1 cellular context compared by ENCODE assay signal in genomic region chrX:49919617-49920016, GRCh38.
TF ChIP-seq lines count a peak whose summit lies in the region.

No MANE protein-coding gene starts in this region.

TF ChIP-seq in HepG2, 621 proteins besides CTCF, POLR2A, EP300 and RAD21:
- TF ChIP-seq TOPORS (CRISPR knock-in tag; IDR thresholded peaks at IDR 0.05): no peak
- TF ChIP-seq GZF1 (CRISPR knock-in tag; IDR thresholded peaks at IDR 0.05): no peak
- TF ChIP-seq UBTF (CRISPR knock-in tag; IDR thresholded peaks at IDR 0.05): no peak
- 0 out of 2 replicates have a peak, but pooled peaks have one; percentile 25 for TF ChIP-seq ZNF281 (CRISPR knock-in tag; IDR thresholded peaks at IDR 0.05; ENCODE audit: borderline replicate concordance)
- no peak for TF ChIP-seq ZBTB42 (CRISPR knock-in tag; IDR thresholded peaks at IDR 0.05)
- TF ChIP-seq STAG1 (CRISPR knock-in tag; IDR thresholded peaks at IDR 0.05): peak; percentile 53
- no peak for TF ChIP-seq ZNF747 (CRISPR knock-in tag; IDR thresholded peaks at IDR 0.05; ENCODE audit: borderline replicate concordance)
- peak; percentile 31; the same call in 1 of the 2 replicates for TF ChIP-seq PATZ1 (CRISPR knock-in tag; IDR thresholded peaks at IDR 0.05)
- TF ChIP-seq E2F1 (CRISPR knock-in tag; IDR thresholded peaks at IDR 0.05): no peak
- no peak for TF ChIP-seq ARNTL (CRISPR knock-in tag; IDR thresholded peaks at IDR 0.05)
- TF ChIP-seq SNAPC5 (CRISPR knock-in tag; IDR thresholded peaks at IDR 0.05; ENCODE audit: borderline replicate concordance): no peak
- TF ChIP-seq MTERF4 (CRISPR knock-in tag; IDR thresholded peaks at IDR 0.05): no peak
- peak; percentile 30; the same call in 1 of the 2 replicates for TF ChIP-seq SMC3 (IDR thresholded peaks at IDR 0.05; ENCODE audit: low read length)
